ENCODE assay signal across 30 cellular contexts in genomic region chr17:72571813-72572396, GRCh38.
A peak's percentile ranks its signal among the peaks of the same experiment; 100 is the strongest.
DNase-seq lines count a peak whose midpoint lies in the region; ATAC-seq, FAIRE-seq and TF ChIP-seq lines count a peak whose summit lies in the region.
"Had no signal": no experiment of that assay in that cellular context is flagged by ENCODE, and none has a peak within 500 bp of the region (broad histone marks: within the 10 kb centered on the region; RNA-seq: fewer than 3 reads in every experiment).

No MANE protein-coding gene starts in this region.

- no peaks in the 10 kb centered on the region for H3K9me3 Mint-ChIP-seq in nephron progenitor cell
- no peaks in the 10 kb centered on the region for H3K9me3 Mint-ChIP-seq in endodermal cell
- H3K9me3 Mint-ChIP-seq: activated naive CD4-positive, alpha-beta T cell treated with anti-CD3 and anti-CD28 coated beads, Interleukin-2, amount 50 U/mL, for 72 hours; effector memory CD8-positive, alpha-beta T cell; T-helper 1 cell treated with Interleukin-12 subunit alpha and Interleukin-12 subunit beta and Interleukin-4 antibody, amounts not matched to agents 30 μg/mL and 1 μg/mL, for 36 hours had no signal

- H3K4me2 ChIP-seq in HepG2 (ENCODE audit: low read depth, low read length) (peak overlapping the region; percentile 59), GM12878 (ENCODE audit: control insufficient read depth, insufficient read depth) (no peak overlapping the region)

- H3K4me1 ChIP-seq in HepG2 (ENCODE audit: insufficient read depth, low read length) (peaks cover 100% of the 10 kb centered on the region), right lobe of liver (no peaks in the 10 kb centered on the region), GM12878 (ENCODE audit: control insufficient read depth, insufficient read depth, low read length) (no peaks in the 10 kb centered on the region), endodermal cell (ENCODE audit: control insufficient read depth, insufficient read depth, low read length) (peaks cover 23% of the 10 kb centered on the region), suprapubic skin (peaks cover 10% of the 10 kb centered on the region)
- H3K4me1 ChIP-seq: SJSA1, testis, uterus had no signal

- RAD21 ChIA-PET in GM12878 (lab: Charles Lee; ENCODE audit: unreplicated experiment) = no interaction called here

- peaks cover 96% of the 10 kb centered on the region for H3K79me2 ChIP-seq in HepG2 (ENCODE audit: insufficient read depth, low read length)
- no peaks in the 10 kb centered on the region for H3K79me2 ChIP-seq in GM12878 (ENCODE audit: control insufficient read depth, insufficient read depth, low read length)

- CTCF ChIA-PET in HepG2 (lab: Yijun Ruan, JAX; ENCODE audit: low intra/inter-chr PET ratio, low total read pairs) (no interaction called here), GM12878 (lab: Yijun Ruan, JAX) (interaction anchor here (0.8 to 1.6 kb wide), 3 partner anchors 12 to 31 kb away, joined by 3 to 8 read pairs (median 4); no protein-coding TSS in a partner anchor)

- H3K9ac ChIP-seq in HepG2 (ENCODE audit: insufficient read depth, low read depth, low read length) (peak overlapping the region; percentile 74), GM12878 (ENCODE audit: control insufficient read depth, insufficient read depth, low read length) (no peak overlapping the region), endodermal cell (ENCODE audit: extremely low read depth, low read length, poor library complexity, severe bottlenecking) (no peak overlapping the region)

- BruUV-seq in HepG2 (replicated peaks; lab: Mats Ljungman, UMichigan) (no TSS peak), GM12878 (replicated peaks; lab: Mats Ljungman, UMichigan) (TSS peak; percentile 5)

- H3K36me3 Mint-ChIP-seq in nephron progenitor cell (ENCODE audit: low read depth) (no peaks in the 10 kb centered on the region), endodermal cell (ENCODE audit: low read depth) (no peaks in the 10 kb centered on the region)
- H3K36me3 Mint-ChIP-seq: activated naive CD4-positive, alpha-beta T cell treated with anti-CD3 and anti-CD28 coated beads, Interleukin-2, amount 50 U/mL, for 72 hours had no signal

- SMC1A ChIA-PET in GM12878 (lab: Charles Lee; ENCODE audit: uncharacterized antibody, unreplicated experiment) = interaction anchor here (0.8 kb wide), 1 partner anchor 20 kb away, joined by 3 read pairs; no protein-coding TSS in a partner anchor

- H3K36me3 ChIP-seq in HepG2 (replicated peaks in 1 of 2; ENCODE audit: control insufficient read depth in 1 of 2, insufficient read depth in 2 of 2, low read length in 2 of 2) = no peaks in the 10 kb centered on the region; a peak in 1 of 5 replicates
- H3K36me3 ChIP-seq in right lobe of liver = no peaks in the 10 kb centered on the region
- H3K36me3 ChIP-seq in GM12878 (ENCODE audit: control insufficient read depth in 2 of 2, insufficient read depth in 2 of 2, low read length in 1 of 2) = no peaks in the 10 kb centered on the region; a peak in 1 of 4 replicates
- H3K36me3 ChIP-seq in endodermal cell (ENCODE audit: control insufficient read depth, insufficient read depth, low read length) = no peaks in the 10 kb centered on the region
- no peaks in the 10 kb centered on the region for H3K36me3 ChIP-seq in suprapubic skin
- H3K36me3 ChIP-seq: BE2C, neutrophil, SJSA1, uterus had no signal

- H4K20me1 ChIP-seq in HepG2 (ENCODE audit: insufficient read depth, low read length) = no peaks in the 10 kb centered on the region; the same call in 1 of the 2 replicates
- H4K20me1 ChIP-seq in GM12878 (ENCODE audit: control insufficient read depth, insufficient read depth) = no peaks in the 10 kb centered on the region

- POLR2A ChIA-PET in HepG2 (lab: Yijun Ruan, JAX) (interaction anchor here (0.8 to 2.2 kb wide), 6 partner anchors 9 to 112 kb away, joined by 3 to 11 read pairs (median 5); no protein-coding TSS in a partner anchor), GM12878 (lab: Charles Lee) (no interaction called here)

- TF ChIP-seq CTCF in HepG2 (CRISPR knock-in tag; IDR thresholded peaks at IDR 0.05) (no peak), right lobe of liver (IDR thresholded peaks at IDR 0.05) (no peak), GM12878 (IDR thresholded peaks at IDR 0.05 in 2 of 3, conservative IDR thresholded peaks at IDR 0.05 in 1 of 3; ENCODE audit: control insufficient read depth in 2 of 3, extremely low read depth in 1 of 3, insufficient read depth in 1 of 3, low read depth in 3 of 3, low read length in 3 of 3) (no peak), nephron progenitor cell (IDR thresholded peaks at IDR 0.05) (no peak), endodermal cell (conservative IDR thresholded peaks at IDR 0.05) (no peak), suprapubic skin (IDR thresholded peaks at IDR 0.05) (no peak)

- FAIRE-seq in HepG2 (lab: Jason Lieb, UNC) (peak; percentile 94), GM12878 (lab: Jason Lieb, UNC) (no peak)
- FAIRE-seq: GM18507, TTC549 had no signal

- TF ChIP-seq RAD21 in HepG2 (CRISPR knock-in tag; IDR thresholded peaks at IDR 0.05) = no peak
- no peak for TF ChIP-seq RAD21 in GM12878 (IDR thresholded peaks at IDR 0.05; ENCODE audit: insufficient read depth, low read depth, low read length)

- TF ChIP-seq POLR2A in HepG2 (IDR thresholded peaks at IDR 0.05; ENCODE audit: insufficient read depth in 1 of 2, low read depth in 2 of 2, low read length in 2 of 2) (no peak), right lobe of liver (IDR thresholded peaks at IDR 0.05) (no peak), GM12878 (IDR thresholded peaks at IDR 0.05; ENCODE audit: low read depth, low read length) (no peak), suprapubic skin (IDR thresholded peaks at IDR 0.05) (no peak)

- peak overlapping the region in 1 of 3 experiments; percentile 17; a peak in 2 of 6 replicates for H3K4me3 ChIP-seq in HepG2 (replicated peaks in 1 of 3; ENCODE audit: insufficient read depth in 1 of 3, low read depth in 2 of 3, low read length in 3 of 3)
- no peak overlapping the region for H3K4me3 ChIP-seq in right lobe of liver
- H3K4me3 ChIP-seq in GM12878 = no peak overlapping the region
- H3K4me3 ChIP-seq in endodermal cell (ENCODE audit: low read length) = no peak overlapping the region
- no peak overlapping the region for H3K4me3 ChIP-seq in suprapubic skin
- H3K4me3 ChIP-seq: coronary artery, SJSA1, testis, uterus had no signal

- intact Hi-C loops in HepG2 (cut with micrococcal nuclease; ENCODE audit: unreplicated experiment) (loop anchor here (1.0 to 5.0 kb wide), 3 partner anchors 8 to 60 kb away; no protein-coding TSS in a partner anchor), right lobe of liver (cut with DNase I) (no loop called here), GM12878 (cut with micrococcal nuclease; ENCODE audit: unreplicated experiment) (no loop called here)

- H3K27ac ChIP-seq in HepG2 (ENCODE audit: extremely low read length, insufficient read depth, low read length) (peak overlapping the region; percentile 74), right lobe of liver (no peak overlapping the region), GM12878 (ENCODE audit: control insufficient read depth, insufficient read depth) (no peak overlapping the region), endodermal cell (ENCODE audit: low read depth, low read length) (no peak overlapping the region), suprapubic skin (no peak overlapping the region)
- H3K27ac ChIP-seq: coronary artery, neutrophil, SJSA1, testis, uterus had no signal

- H2AFZ ChIP-seq in HepG2 (ENCODE audit: low read length) = no peak overlapping the region
- H2AFZ ChIP-seq in GM12878 (ENCODE audit: control insufficient read depth, low read depth, low read length) = no peak overlapping the region

- in situ Hi-C loops in HepG2 (cut with HindIII; ENCODE audit: extremely low pct_ligation_motif_present, low pct_unique_long_range_greater_than_20kb) = loop anchor here (10.0 to 25.0 kb wide), 2 partner anchors 365 to 623 kb away; partner anchors contain the start of gene COG1
- in situ Hi-C loops in GM12878 (cut with MboI) = no loop called here

- H3K27ac Mint-ChIP-seq in nephron progenitor cell (peak overlapping the region; percentile 73), endodermal cell (no peak overlapping the region)
- H3K27ac Mint-ChIP-seq: activated CD8-positive, alpha-beta T cell treated with anti-CD3 and anti-CD28 coated beads, Interleukin-2, amount 10 ng/mL, durations not matched to agents 7 days and 5 days; activated naive CD4-positive, alpha-beta T cell treated with anti-CD3 and anti-CD28 coated beads, Interleukin-2, amount 50 U/mL, for 72 hours; effector memory CD8-positive, alpha-beta T cell; T-helper 1 cell treated with Interleukin-12 subunit alpha and Interleukin-12 subunit beta and Interleukin-4 antibody, amounts not matched to agents 30 μg/mL and 1 μg/mL, for 36 hours had no signal

- DNase-seq in HepG2 (ENCODE audit: low spot score) (peak; percentile 98), right lobe of liver (no peak), GM12878 (ENCODE audit: low read depth, low spot score) (no peak), nephron progenitor cell (no peak), endodermal cell (no peak), suprapubic skin (ENCODE audit: low spot score in 2 of 2) (no peak), Ammon's horn (ENCODE audit: low spot score) (no peak)
- DNase-seq: activated CD8-positive, alpha-beta T cell treated with anti-CD3 and anti-CD28 coated beads, Interleukin-2, amount 10 ng/mL, durations not matched to agents 7 days and 5 days; activated T-cell treated with anti-CD3 and anti-CD28 coated beads for 4 hours; BE2C; DMS79; effector memory CD8-positive, alpha-beta T cell; GF-D8; HCEC 1CT; head of caudate nucleus; Karpas-422; NCI-H1694; NCI-H2171 treated with DMSO at 0.1 percent for 48 hours; NCI-H510A treated with DMSO at 0.1 percent for 48 hours; stimulated activated naive CD4-positive, alpha-beta T cell treated with Interleukin-2 at 50 U/mL for 16 hours; testis; uterus had no signal

- no peaks in the 10 kb centered on the region for H3K9me3 ChIP-seq in HepG2 (ENCODE audit: low read length)
- H3K9me3 ChIP-seq in right lobe of liver = no peaks in the 10 kb centered on the region
- H3K9me3 ChIP-seq in GM12878 (replicated peaks; ENCODE audit: control insufficient read depth, insufficient read depth, low read length) = no peaks in the 10 kb centered on the region
- no peaks in the 10 kb centered on the region for H3K9me3 ChIP-seq in endodermal cell (ENCODE audit: control insufficient read depth, low read length)
- H3K9me3 ChIP-seq in suprapubic skin = no peaks in the 10 kb centered on the region
- H3K9me3 ChIP-seq: BE2C, neutrophil, SJSA1, testis, uterus had no signal

- peak; percentile 14 to 88; a peak in 2 of 4 replicates for TF ChIP-seq EP300 in HepG2 (IDR thresholded peaks at IDR 0.05; ENCODE audit: low read depth in 2 of 2, low read length in 2 of 2)
- TF ChIP-seq EP300 in HepG2 (CRISPR knock-in tag; IDR thresholded peaks at IDR 0.05; ENCODE audit: borderline replicate concordance) = peak; percentile 80
- no peak for TF ChIP-seq EP300 in GM12878 (IDR thresholded peaks at IDR 0.05; ENCODE audit: borderline replicate concordance in 1 of 2, control insufficient read depth in 1 of 2, low read depth in 2 of 2, low read length in 2 of 2)
- TF ChIP-seq EP300 in suprapubic skin (IDR thresholded peaks at IDR 0.05) = no peak

- H3K27me3 ChIP-seq in HepG2 (ENCODE audit: control insufficient read depth in 1 of 2, insufficient read depth in 2 of 2, low read length in 2 of 2) = no peaks in the 10 kb centered on the region
- no peaks in the 10 kb centered on the region for H3K27me3 ChIP-seq in right lobe of liver
- H3K27me3 ChIP-seq in GM12878 (replicated peaks in 1 of 2; ENCODE audit: control insufficient read depth in 2 of 2, insufficient read depth in 2 of 2, low read length in 1 of 2) = no peaks in the 10 kb centered on the region; a peak in 1 of 4 replicates
- no peaks in the 10 kb centered on the region for H3K27me3 ChIP-seq in endodermal cell (ENCODE audit: control insufficient read depth, insufficient read depth, low read length, poor library complexity, severe bottlenecking)
- H3K27me3 ChIP-seq in suprapubic skin = peaks cover 9% of the 10 kb centered on the region
- H3K27me3 ChIP-seq: BE2C, SJSA1, testis, uterus had no signal

- H3K4me1 Mint-ChIP-seq in nephron progenitor cell (peaks cover 68% of the 10 kb centered on the region), endodermal cell (peaks cover 48% of the 10 kb centered on the region)

- WGBS in HepG2 (ENCODE audit: low lambda C conversion rate) = 5% methylated on average over 9 of the region's 9 CpGs
- WGBS in right lobe of liver (ENCODE audit: insufficient coverage, low coverage, low lambda C conversion rate, missing lambda C conversion rate) = 47% methylated on average over 9 of the region's 9 CpGs
- WGBS in GM12878 (ENCODE audit: insufficient coverage, insufficient replicate concordance, low lambda C conversion rate, missing lambda C conversion rate) = 14% methylated on average over 9 of the region's 9 CpGs
- 74 to 91% methylated on average over 5 to 9 of the region's 9 CpGs for whole genome bisulfite sequencing in endodermal cell (ENCODE audit: insufficient coverage in 1 of 2, insufficient read length in 1 of 2), 2 experiments
- 64% methylated on average over 9 of the region's 9 CpGs for WGBS in suprapubic skin

- ATAC-seq in HepG2 = peak; percentile 40
- ATAC-seq in right lobe of liver = no peak
- no peak; the same call in 2 of the 3 replicates for ATAC-seq in GM12878
- no peak for ATAC-seq in HG02678 (IDR thresholded peaks at IDR 0.05; ENCODE audit: unreplicated experiment)
- ATAC-seq: activated CD8-positive, alpha-beta T cell treated with anti-CD3 and anti-CD28 coated beads, Interleukin-2, amount 10 ng/mL, durations not matched to agents 7 days and 5 days; activated naive CD4-positive, alpha-beta T cell treated with anti-CD3 and anti-CD28 coated beads, Interleukin-2, amount 50 U/mL, for 72 hours; effector memory CD8-positive, alpha-beta T cell had no signal

- H3K27me3 Mint-ChIP-seq in nephron progenitor cell (ENCODE audit: low read depth, poor library complexity) (no peaks in the 10 kb centered on the region), endodermal cell (ENCODE audit: insufficient read depth) (peaks cover 13% of the 10 kb centered on the region)

- H3K4me3 Mint-ChIP-seq in nephron progenitor cell = peak overlapping the region; percentile 45
- no peak overlapping the region for H3K4me3 Mint-ChIP-seq in endodermal cell
- H3K4me3 Mint-ChIP-seq: activated CD8-positive, alpha-beta T cell treated with anti-CD3 and anti-CD28 coated beads, Interleukin-2, amount 10 ng/mL, durations not matched to agents 7 days and 5 days; effector memory CD8-positive, alpha-beta T cell; T-helper 1 cell treated with Interleukin-12 subunit alpha and Interleukin-12 subunit beta and Interleukin-4 antibody, amounts not matched to agents 30 μg/mL and 1 μg/mL, for 36 hours had no signal

Comparison
In these comparisons a context has a peak if more than half of its experiments do, and no peak if none do; other contexts are left out.
1. Of the 75 proteins assayed by ChIP-seq in both HepG2 and GM12878: peak only in HepG2: ASH2L, ATF2, BCL3, CBFB, CBX5, DPF2 and 10 more; only in GM12878: none; in both: NR2F1 and ZNF687; in neither: 54; mixed calls (peak in some experiments, not most) for 3.